ENCODE assay signal across 8 cellular contexts in the genomic region with DNA sequence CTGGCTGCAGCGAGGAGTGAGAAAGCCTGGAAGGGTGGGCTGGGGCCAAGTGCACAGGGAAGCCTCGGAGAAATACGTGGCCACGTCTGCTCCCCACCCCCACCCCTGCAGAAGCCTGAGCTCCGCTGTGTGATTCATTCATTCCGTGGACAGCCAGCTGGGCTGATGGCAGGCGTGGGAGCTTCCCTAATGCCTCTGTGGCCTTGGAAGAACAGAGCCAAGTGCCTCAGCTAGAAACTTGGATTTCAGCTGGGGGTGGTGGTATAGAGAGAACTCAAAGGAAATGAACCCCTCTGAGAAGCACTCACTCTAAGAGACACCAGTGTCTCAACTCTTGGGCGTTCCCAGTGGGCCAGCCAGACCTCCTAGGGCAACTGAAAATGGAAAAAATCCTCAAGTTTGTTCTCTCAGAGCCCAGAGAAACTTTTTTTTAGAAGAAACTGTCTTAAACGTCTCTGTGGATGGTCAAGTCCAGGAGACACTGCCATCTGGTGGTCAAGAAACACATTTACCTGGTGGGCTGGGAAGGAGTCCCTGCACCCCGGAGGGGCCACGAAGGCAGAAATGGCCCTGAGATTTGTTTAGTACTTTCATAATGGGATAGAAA. TPM values are rescaled to one million over a fixed set of nuclear protein-coding genes. Genes with fewer than 3 reads are reported as not detected.
DNase-seq lines count a peak whose midpoint lies in the region; ATAC-seq and TF ChIP-seq lines count a peak whose summit lies in the region.

No MANE protein-coding gene starts in this region.

- no peaks in the 10 kb centered on the region for H3K27me3 Mint-ChIP-seq in T-helper 17 cell

- ATAC-seq in GM21528 (IDR thresholded peaks at IDR 0.05; ENCODE audit: low FRiP score, unreplicated experiment), result peak; percentile 76
- peak; percentile 73 for ATAC-seq in T-helper 17 cell
- ATAC-seq in gastrocnemius medialis, result peak; percentile 67 to 83

- H3K4me1 Mint-ChIP-seq in T-helper 17 cell, result peaks cover 19% of the 10 kb centered on the region

- TF ChIP-seq CTCF in gastrocnemius medialis (IDR thresholded peaks at IDR 0.05 in 4 of 5, conservative IDR thresholded peaks at IDR 0.05 in 1 of 5), result peak; percentile 82 to 91 (median 88)

- intact Hi-C loops in gastrocnemius medialis (cut with DNase I; ENCODE audit: low total_unique reads), result loop anchor here (1.0 kb wide), 1 partner anchor 81 kb away; no protein-coding TSS in a partner anchor

- peaks cover 0 to 6% of the 10 kb centered on the region in 2 donors for H3K36me3 ChIP-seq in gastrocnemius medialis

- H3K27me3 ChIP-seq in gastrocnemius medialis, result no peaks in the 10 kb centered on the region

- in situ Hi-C loops in G401 (cut with HindIII; ENCODE audit: low sequenced_read_pairs), result no loop called here
- in situ Hi-C loops in gastrocnemius medialis (cut with MboI; ENCODE audit: low sequenced_read_pairs in 4 of 4), result loop anchor here (5.0 to 25.0 kb wide), 2 partner anchors 78 to 278 kb away; no protein-coding TSS in a partner anchor

- peak overlapping the region; percentile 29 to 68 (median 47) for H3K27ac ChIP-seq in gastrocnemius medialis

- peaks cover 16 to 22% of the 10 kb centered on the region in 2 donors for H3K4me1 ChIP-seq in gastrocnemius medialis

- H3K9me3 ChIP-seq in T-helper 17 cell (ENCODE audit: control insufficient read depth, low read length, poor library complexity, severe bottlenecking) (no peaks in the 10 kb centered on the region), gastrocnemius medialis (no peaks in the 10 kb centered on the region)

- no peak for TF ChIP-seq EP300 in Ishikawa (IDR thresholded peaks at IDR 0.05; ENCODE audit: borderline replicate concordance)

- peak; percentile 77 for TF ChIP-seq RAD21 in Ishikawa (IDR thresholded peaks at IDR 0.05; ENCODE audit: low read depth)

- no peak overlapping the region for H3K4me3 Mint-ChIP-seq in T-helper 17 cell

- H3K36me3 Mint-ChIP-seq in T-helper 17 cell (ENCODE audit: low read depth), result peaks cover 5% of the 10 kb centered on the region

- DNase-seq in G401 (ENCODE audit: low spot score) (peak; percentile 75), T-helper 17 cell (peak; percentile 16 to 33 (median 23)), brain pericyte (ENCODE audit: low read depth, low spot score) (peak; percentile 58), iPS-NIHi11 (ENCODE audit: low spot score) (peak; percentile 84), gastrocnemius medialis (peak; percentile 6 to 43), NCI-H1092 (lab: John Stamatoyannopoulos, UW) (no peak)

- peak overlapping the region in 3 of 4 donors; percentile 19 to 34 (median 23) for H3K4me3 ChIP-seq in gastrocnemius medialis

- H3K27ac Mint-ChIP-seq in T-helper 17 cell, result peak overlapping the region; percentile 43

- TF ChIP-seq POLR2A in gastrocnemius medialis (IDR thresholded peaks at IDR 0.05), result no peak

TF ChIP-seq in Ishikawa, 13 proteins besides CTCF, POLR2A, EP300 and RAD21:
- TF ChIP-seq TAF1 (IDR thresholded peaks at IDR 0.05; ENCODE audit: low read depth) (no peak), EGR1 (IDR thresholded peaks at IDR 0.05) (no peak), FOXM1 (IDR thresholded peaks at IDR 0.05; ENCODE audit: borderline replicate concordance, low read depth) (no peak), TCF12 (IDR thresholded peaks at IDR 0.05; ENCODE audit: low read depth) (0 out of 2 replicates have a peak, but pooled peaks have one; percentile 25), ZBTB7A (IDR thresholded peaks at IDR 0.05; ENCODE audit: low read depth) (peak; percentile 72; the same call in 1 of the 2 replicates), MAX (IDR thresholded peaks at IDR 0.05) (no peak), NFIC (IDR thresholded peaks at IDR 0.05) (no peak), TEAD4 (IDR thresholded peaks at IDR 0.05) (no peak), CREB1 (IDR thresholded peaks at IDR 0.05; ENCODE audit: low read depth) (no peak), USF1 (IDR thresholded peaks at IDR 0.05) (no peak), YY1 (IDR thresholded peaks at IDR 0.05; ENCODE audit: low read depth) (no peak), CEBPB (IDR thresholded peaks at IDR 0.05) (no peak)
- TF ChIP-seq, protein P1, sequence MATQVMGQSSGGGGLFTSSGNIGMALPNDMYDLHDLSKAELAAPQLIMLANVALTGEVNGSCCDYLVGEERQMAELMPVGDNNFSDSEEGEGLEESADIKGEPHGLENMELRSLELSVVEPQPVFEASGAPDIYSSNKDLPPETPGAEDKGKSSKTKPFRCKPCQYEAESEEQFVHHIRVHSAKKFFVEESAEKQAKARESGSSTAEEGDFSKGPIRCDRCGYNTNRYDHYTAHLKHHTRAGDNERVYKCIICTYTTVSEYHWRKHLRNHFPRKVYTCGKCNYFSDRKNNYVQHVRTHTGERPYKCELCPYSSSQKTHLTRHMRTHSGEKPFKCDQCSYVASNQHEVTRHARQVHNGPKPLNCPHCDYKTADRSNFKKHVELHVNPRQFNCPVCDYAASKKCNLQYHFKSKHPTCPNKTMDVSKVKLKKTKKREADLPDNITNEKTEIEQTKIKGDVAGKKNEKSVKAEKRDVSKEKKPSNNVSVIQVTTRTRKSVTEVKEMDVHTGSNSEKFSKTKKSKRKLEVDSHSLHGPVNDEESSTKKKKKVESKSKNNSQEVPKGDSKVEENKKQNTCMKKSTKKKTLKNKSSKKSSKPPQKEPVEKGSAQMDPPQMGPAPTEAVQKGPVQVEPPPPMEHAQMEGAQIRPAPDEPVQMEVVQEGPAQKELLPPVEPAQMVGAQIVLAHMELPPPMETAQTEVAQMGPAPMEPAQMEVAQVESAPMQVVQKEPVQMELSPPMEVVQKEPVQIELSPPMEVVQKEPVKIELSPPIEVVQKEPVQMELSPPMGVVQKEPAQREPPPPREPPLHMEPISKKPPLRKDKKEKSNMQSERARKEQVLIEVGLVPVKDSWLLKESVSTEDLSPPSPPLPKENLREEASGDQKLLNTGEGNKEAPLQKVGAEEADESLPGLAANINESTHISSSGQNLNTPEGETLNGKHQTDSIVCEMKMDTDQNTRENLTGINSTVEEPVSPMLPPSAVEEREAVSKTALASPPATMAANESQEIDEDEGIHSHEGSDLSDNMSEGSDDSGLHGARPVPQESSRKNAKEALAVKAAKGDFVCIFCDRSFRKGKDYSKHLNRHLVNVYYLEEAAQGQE (IDR thresholded peaks at IDR 0.05; ENCODE audit: low read depth), result no peak

RNA-seq across cellular contexts. Expression of gene ATOX1, which starts 18.0 kb away (rescaled TPM):
- 53.7 and 112 TPM in 2 replicates for total RNA-seq in G401 (2014; rRNA removed; shearing (Covaris generic))
- total RNA-seq in T-helper 17 cell, result 10 to 100 TPM; 24.3 to 26.1 TPM
- total RNA-seq in gastrocnemius medialis, result 10 to 100 TPM; 31.4 to 71.6 (median 55.3) TPM

RNA-seq across cellular contexts. Expression of gene G3BP1, which starts 31.3 kb away (rescaled TPM):
- 87.3 and 132 TPM in 2 replicates for total RNA-seq in G401 (2014; rRNA removed; shearing (Covaris generic))
- 100 to 1,000 TPM; 115 to 117 TPM for total RNA-seq in T-helper 17 cell
- total RNA-seq in gastrocnemius medialis, result 100 to 1,000 TPM in 3 of 4 donors, 10 to 100 TPM in 1; 80.5 to 114 (median 108) TPM

RNA-seq across cellular contexts. Expression of gene SPARC, which starts 53.7 kb away (rescaled TPM):
- total RNA-seq in G401 (2014; rRNA removed; shearing (Covaris generic)), result 194 and 247 TPM in 2 replicates
- total RNA-seq in T-helper 17 cell, result 100 to 1,000 TPM in 1 of 2 donors, 10 to 100 TPM in 1; 12.5 to 494 TPM
- 100 to 1,000 TPM in 3 of 4 donors, 10 to 100 TPM in 1; 87.7 to 209 (median 163) TPM for total RNA-seq in gastrocnemius medialis
